Comparison of ENCODE assay signal across 1 cellular context in genomic region chr5:97111004-97111403, GRCh38.
TF ChIP-seq lines count a peak whose summit lies in the region.

No MANE protein-coding gene starts in this region.

TF ChIP-seq in K562, 482 proteins besides CTCF, POLR2A, EP300 and RAD21:
- TF ChIP-seq E2F5 (CRISPR knock-in tag; IDR thresholded peaks at IDR 0.05) (no peak), C11orf30 (IDR thresholded peaks at IDR 0.05; ENCODE audit: low read depth) (peak; percentile 19; the same call in 1 of the 2 replicates), NR2C1 (IDR thresholded peaks at IDR 0.05) (no peak), NR2C1 (tag; IDR thresholded peaks at IDR 0.05) (no peak), ZNF274 (IDR thresholded peaks at IDR 0.05; ENCODE audit: borderline replicate concordance, low read depth, low read length) (no peak), CHD7 (IDR thresholded peaks at IDR 0.05; ENCODE audit: low read depth, low read length) (no peak), NCOA6 (IDR thresholded peaks at IDR 0.05) (no peak), ZNF316 (IDR thresholded peaks at IDR 0.05) (peak; percentile 44; the same call in 1 of the 2 replicates), ZNF518B (CRISPR knock-in tag; IDR thresholded peaks at IDR 0.05) (no peak), SIRT6 (IDR thresholded peaks at IDR 0.05; ENCODE audit: low read depth, low read length) (no peak)
